ENCODE assay signal across 2 cellular contexts in genomic region chr1:112675728-112676381, GRCh38.
TF ChIP-seq lines count a peak whose summit lies in the region.

No MANE protein-coding gene starts in this region.

TF ChIP-seq in GM23338, 12 proteins besides CTCF, POLR2A, EP300 and RAD21 (continued from another document):
- TF ChIP-seq, protein P1, sequence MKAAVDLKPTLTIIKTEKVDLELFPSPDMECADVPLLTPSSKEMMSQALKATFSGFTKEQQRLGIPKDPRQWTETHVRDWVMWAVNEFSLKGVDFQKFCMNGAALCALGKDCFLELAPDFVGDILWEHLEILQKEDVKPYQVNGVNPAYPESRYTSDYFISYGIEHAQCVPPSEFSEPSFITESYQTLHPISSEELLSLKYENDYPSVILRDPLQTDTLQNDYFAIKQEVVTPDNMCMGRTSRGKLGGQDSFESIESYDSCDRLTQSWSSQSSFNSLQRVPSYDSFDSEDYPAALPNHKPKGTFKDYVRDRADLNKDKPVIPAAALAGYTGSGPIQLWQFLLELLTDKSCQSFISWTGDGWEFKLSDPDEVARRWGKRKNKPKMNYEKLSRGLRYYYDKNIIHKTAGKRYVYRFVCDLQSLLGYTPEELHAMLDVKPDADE (IDR thresholded peaks at IDR 0.05) = no peak
- TF ChIP-seq NANOG (IDR thresholded peaks at IDR 0.05; ENCODE audit: borderline replicate concordance) (no peak), EZH2phosphoT487 (IDR thresholded peaks at IDR 0.05; ENCODE audit: unreplicated experiment) (no peak), EZH2 (IDR thresholded peaks at IDR 0.05; ENCODE audit: low read depth, unreplicated experiment) (no peak), JUNB (IDR thresholded peaks at IDR 0.05; ENCODE audit: unreplicated experiment) (no peak), CREB1 (CRISPR knock-in tag; IDR thresholded peaks at IDR 0.05; ENCODE audit: low read depth) (no peak)
- TF ChIP-seq, protein P2, sequence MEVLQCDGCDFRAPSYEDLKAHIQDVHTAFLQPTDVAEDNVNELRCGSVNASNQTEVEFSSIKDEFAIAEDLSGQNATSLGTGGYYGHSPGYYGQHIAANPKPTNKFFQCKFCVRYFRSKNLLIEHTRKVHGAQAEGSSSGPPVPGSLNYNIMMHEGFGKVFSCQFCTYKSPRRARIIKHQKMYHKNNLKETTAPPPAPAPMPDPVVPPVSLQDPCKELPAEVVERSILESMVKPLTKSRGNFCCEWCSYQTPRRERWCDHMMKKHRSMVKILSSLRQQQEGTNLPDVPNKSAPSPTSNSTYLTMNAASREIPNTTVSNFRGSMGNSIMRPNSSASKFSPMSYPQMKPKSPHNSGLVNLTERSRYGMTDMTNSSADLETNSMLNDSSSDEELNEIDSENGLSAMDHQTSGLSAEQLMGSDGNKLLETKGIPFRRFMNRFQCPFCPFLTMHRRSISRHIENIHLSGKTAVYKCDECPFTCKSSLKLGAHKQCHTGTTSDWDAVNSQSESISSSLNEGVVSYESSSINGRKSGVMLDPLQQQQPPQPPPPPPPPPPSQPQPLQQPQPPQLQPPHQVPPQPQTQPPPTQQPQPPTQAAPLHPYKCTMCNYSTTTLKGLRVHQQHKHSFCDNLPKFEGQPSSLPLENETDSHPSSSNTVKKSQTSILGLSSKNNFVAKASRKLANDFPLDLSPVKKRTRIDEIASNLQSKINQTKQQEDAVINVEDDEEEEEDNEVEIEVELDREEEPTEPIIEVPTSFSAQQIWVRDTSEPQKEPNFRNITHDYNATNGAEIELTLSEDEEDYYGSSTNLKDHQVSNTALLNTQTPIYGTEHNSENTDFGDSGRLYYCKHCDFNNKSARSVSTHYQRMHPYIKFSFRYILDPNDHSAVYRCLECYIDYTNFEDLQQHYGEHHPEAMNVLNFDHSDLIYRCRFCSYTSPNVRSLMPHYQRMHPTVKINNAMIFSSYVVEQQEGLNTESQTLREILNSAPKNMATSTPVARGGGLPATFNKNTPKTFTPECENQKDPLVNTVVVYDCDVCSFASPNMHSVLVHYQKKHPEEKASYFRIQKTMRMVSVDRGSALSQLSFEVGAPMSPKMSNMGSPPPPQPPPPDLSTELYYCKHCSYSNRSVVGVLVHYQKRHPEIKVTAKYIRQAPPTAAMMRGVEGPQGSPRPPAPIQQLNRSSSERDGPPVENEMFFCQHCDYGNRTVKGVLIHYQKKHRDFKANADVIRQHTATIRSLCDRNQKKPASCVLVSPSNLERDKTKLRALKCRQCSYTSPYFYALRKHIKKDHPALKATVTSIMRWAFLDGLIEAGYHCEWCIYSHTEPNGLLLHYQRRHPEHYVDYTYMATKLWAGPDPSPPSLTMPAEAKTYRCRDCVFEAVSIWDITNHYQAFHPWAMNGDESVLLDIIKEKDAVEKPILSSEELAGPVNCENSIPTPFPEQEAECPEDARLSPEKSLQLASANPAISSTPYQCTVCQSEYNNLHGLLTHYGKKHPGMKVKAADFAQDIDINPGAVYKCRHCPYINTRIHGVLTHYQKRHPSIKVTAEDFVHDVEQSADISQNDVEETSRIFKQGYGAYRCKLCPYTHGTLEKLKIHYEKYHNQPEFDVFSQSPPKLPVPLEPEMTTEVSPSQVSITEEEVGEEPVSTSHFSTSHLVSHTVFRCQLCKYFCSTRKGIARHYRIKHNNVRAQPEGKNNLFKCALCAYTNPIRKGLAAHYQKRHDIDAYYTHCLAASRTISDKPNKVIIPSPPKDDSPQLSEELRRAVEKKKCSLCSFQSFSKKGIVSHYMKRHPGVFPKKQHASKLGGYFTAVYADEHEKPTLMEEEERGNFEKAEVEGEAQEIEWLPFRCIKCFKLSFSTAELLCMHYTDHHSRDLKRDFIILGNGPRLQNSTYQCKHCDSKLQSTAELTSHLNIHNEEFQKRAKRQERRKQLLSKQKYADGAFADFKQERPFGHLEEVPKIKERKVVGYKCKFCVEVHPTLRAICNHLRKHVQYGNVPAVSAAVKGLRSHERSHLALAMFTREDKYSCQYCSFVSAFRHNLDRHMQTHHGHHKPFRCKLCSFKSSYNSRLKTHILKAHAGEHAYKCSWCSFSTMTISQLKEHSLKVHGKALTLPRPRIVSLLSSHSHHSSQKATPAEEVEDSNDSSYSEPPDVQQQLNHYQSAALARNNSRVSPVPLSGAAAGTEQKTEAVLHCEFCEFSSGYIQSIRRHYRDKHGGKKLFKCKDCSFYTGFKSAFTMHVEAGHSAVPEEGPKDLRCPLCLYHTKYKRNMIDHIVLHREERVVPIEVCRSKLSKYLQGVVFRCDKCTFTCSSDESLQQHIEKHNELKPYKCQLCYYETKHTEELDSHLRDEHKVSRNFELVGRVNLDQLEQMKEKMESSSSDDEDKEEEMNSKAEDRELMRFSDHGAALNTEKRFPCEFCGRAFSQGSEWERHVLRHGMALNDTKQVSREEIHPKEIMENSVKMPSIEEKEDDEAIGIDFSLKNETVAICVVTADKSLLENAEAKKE (CRISPR knock-in tag; IDR thresholded peaks at IDR 0.05) = no peak
- TF ChIP-seq, protein P3, sequence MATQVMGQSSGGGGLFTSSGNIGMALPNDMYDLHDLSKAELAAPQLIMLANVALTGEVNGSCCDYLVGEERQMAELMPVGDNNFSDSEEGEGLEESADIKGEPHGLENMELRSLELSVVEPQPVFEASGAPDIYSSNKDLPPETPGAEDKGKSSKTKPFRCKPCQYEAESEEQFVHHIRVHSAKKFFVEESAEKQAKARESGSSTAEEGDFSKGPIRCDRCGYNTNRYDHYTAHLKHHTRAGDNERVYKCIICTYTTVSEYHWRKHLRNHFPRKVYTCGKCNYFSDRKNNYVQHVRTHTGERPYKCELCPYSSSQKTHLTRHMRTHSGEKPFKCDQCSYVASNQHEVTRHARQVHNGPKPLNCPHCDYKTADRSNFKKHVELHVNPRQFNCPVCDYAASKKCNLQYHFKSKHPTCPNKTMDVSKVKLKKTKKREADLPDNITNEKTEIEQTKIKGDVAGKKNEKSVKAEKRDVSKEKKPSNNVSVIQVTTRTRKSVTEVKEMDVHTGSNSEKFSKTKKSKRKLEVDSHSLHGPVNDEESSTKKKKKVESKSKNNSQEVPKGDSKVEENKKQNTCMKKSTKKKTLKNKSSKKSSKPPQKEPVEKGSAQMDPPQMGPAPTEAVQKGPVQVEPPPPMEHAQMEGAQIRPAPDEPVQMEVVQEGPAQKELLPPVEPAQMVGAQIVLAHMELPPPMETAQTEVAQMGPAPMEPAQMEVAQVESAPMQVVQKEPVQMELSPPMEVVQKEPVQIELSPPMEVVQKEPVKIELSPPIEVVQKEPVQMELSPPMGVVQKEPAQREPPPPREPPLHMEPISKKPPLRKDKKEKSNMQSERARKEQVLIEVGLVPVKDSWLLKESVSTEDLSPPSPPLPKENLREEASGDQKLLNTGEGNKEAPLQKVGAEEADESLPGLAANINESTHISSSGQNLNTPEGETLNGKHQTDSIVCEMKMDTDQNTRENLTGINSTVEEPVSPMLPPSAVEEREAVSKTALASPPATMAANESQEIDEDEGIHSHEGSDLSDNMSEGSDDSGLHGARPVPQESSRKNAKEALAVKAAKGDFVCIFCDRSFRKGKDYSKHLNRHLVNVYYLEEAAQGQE (IDR thresholded peaks at IDR 0.05; ENCODE audit: unreplicated experiment) = no peak

TF ChIP-seq in WTC11, 78 proteins besides CTCF, POLR2A, EP300 and RAD21 (continued from another document):
- TF ChIP-seq ARID4B (CRISPR knock-in tag; IDR thresholded peaks at IDR 0.05; ENCODE audit: borderline replicate concordance) (no peak), ZNF232 (CRISPR knock-in tag; IDR thresholded peaks at IDR 0.05) (no peak), USF2 (CRISPR knock-in tag; IDR thresholded peaks at IDR 0.05) (no peak), ZNF423 (CRISPR knock-in tag; IDR thresholded peaks at IDR 0.05) (no peak)
